In genomic region chr4:8451440-8452182, GRCh38 we compare ENCODE assay signal across 19 cellular contexts. TPM values are rescaled to one million over a fixed set of nuclear protein-coding genes. Genes with fewer than 3 reads are reported as not detected.
DNase-seq lines count a peak whose midpoint lies in the region; ATAC-seq and TF ChIP-seq lines count a peak whose summit lies in the region.
"Had no signal": no experiment of that assay in that cellular context is flagged by ENCODE, and none has a peak within 500 bp of the region (broad histone marks: within the 10 kb centered on the region; RNA-seq: fewer than 3 reads in every experiment).

No MANE protein-coding gene starts in this region.

- TF ChIP-seq CTCF in PC-9 (conservative IDR thresholded peaks at IDR 0.05) (no peak), MCF 10A (IDR thresholded peaks at IDR 0.05; ENCODE audit: unreplicated experiment) (no peak)

- POLR2A ChIA-PET in PC-9 (lab: Charles Lee; ENCODE audit: unreplicated experiment): interaction anchor here (0.7 kb wide), 2 partner anchors 21 to 693 kb away, joined by 3 to 4 read pairs; no protein-coding TSS in a partner anchor
- POLR2A ChIA-PET in MCF 10A (lab: Yijun Ruan, JAX): interaction anchor here (1.8 kb wide), 1 partner anchor 11 kb away, joined by 9 read pairs; the partner anchor contains the start of genes ACOX3 and TRMT44

- no peak overlapping the region for H2AFZ ChIP-seq in PC-9

- ATAC-seq in right cardiac atrium (peak; percentile 73 to 94), aorta (ENCODE audit: low FRiP score) (no peak)
- ATAC-seq: activated naive CD4-positive, alpha-beta T cell treated with anti-CD3 and anti-CD28 coated beads, Interleukin-2, amount 50 U/mL, for 72 hours; activated T-cell treated with anti-CD3 and anti-CD28 coated beads, Interleukin-2, amount 50 U/mL, for 4 hours; CD8-positive, alpha-beta T cell; naive thymus-derived CD4-positive, alpha-beta T cell; stimulated activated naive CD8-positive, alpha-beta T cell treated with anti-CD3 and anti-CD28 coated beads, Interleukin-15, amount 100 ng/mL, for 72 hours had no signal

- no peak overlapping the region for H3K4me2 ChIP-seq in PC-9

- H3K9me2 ChIP-seq in PC-9 (ENCODE audit: insufficient read depth): no peaks in the 10 kb centered on the region

- DNase-seq in PC-9 (peak in 1 of 2 experiments; percentile 80), MCF 10A (ENCODE audit: unreplicated experiment) (peak; percentile 12), right cardiac atrium (no peak), pulmonary artery endothelial cell (ENCODE audit: low read depth, low spot score) (peak; percentile 73), aorta (no peak), MV-4-11 (lab: John Stamatoyannopoulos, UW) (no peak), NCI-H748 treated with DMSO at 0.1 percent for 48 hours (lab: John Stamatoyannopoulos, UW) (no peak)
- no peak for DNase-seq in stimulated activated CD4-positive, alpha-beta T cell treated with anti-CD3 and anti-CD28 coated beads, Interleukin-4, amount 100 ng/mL, for 1 hour
- DNase-seq: activated CD4-positive, alpha-beta memory T cell treated with anti-CD3 and anti-CD28 coated beads, Interleukin-2, amount 10 ng/mL, durations not matched to agents 7 days and 5 days; activated T-cell treated with anti-CD3 and anti-CD28 coated beads, Interleukin-2, amount 50 U/mL, for 4 hours; CD8-positive, alpha-beta T cell; GOT3; Karpas-422; naive thymus-derived CD4-positive, alpha-beta T cell; NCI-H1105 treated with DMSO at 0.1 percent for 48 hours; stimulated activated naive CD8-positive, alpha-beta T cell treated with anti-CD3 and anti-CD28 coated beads, Interleukin-15, amount 100 ng/mL, for 72 hours had no signal

- WGBS in right cardiac atrium: 72% methylated on average over 11 of the region's 11 CpGs
- 94 to 95% methylated on average over 11 of the region's 11 CpGs for WGBS in aorta, 2 donors

- no peaks in the 10 kb centered on the region for H3K27me3 Mint-ChIP-seq in MCF 10A (ENCODE audit: insufficient read depth, unreplicated experiment)
- H3K27me3 Mint-ChIP-seq: activated CD4-positive, alpha-beta memory T cell treated with anti-CD3 and anti-CD28 coated beads, Interleukin-2, amount 10 ng/mL, durations not matched to agents 7 days and 5 days; naive thymus-derived CD4-positive, alpha-beta T cell; stimulated activated naive CD8-positive, alpha-beta T cell treated with anti-CD3 and anti-CD28 coated beads, Interleukin-15, amount 100 ng/mL, for 72 hours had no signal

- no peaks in the 10 kb centered on the region for H3K4me1 Mint-ChIP-seq in MCF 10A (ENCODE audit: insufficient read depth, unreplicated experiment)
- H3K4me1 Mint-ChIP-seq: naive thymus-derived CD4-positive, alpha-beta T cell; stimulated activated naive CD8-positive, alpha-beta T cell treated with anti-CD3 and anti-CD28 coated beads, Interleukin-15, amount 100 ng/mL, for 72 hours had no signal

- H3F3A ChIP-seq in PC-9 (ENCODE audit: insufficient read depth, low read depth): no peaks in the 10 kb centered on the region; the same call in 1 of the 2 replicates

- H4K20me1 ChIP-seq in PC-9 (ENCODE audit: insufficient read depth): no peaks in the 10 kb centered on the region

- peaks cover 58% of the 10 kb centered on the region for H3K36me3 Mint-ChIP-seq in MCF 10A (ENCODE audit: insufficient read depth, unreplicated experiment)
- H3K36me3 Mint-ChIP-seq: activated naive CD4-positive, alpha-beta T cell treated with anti-CD3 and anti-CD28 coated beads, Interleukin-2, amount 50 U/mL, for 72 hours had no signal

- no peaks in the 10 kb centered on the region for H3K27me3 ChIP-seq in PC-9 (ENCODE audit: insufficient read depth, low read depth)
- no peaks in the 10 kb centered on the region for H3K27me3 ChIP-seq in right cardiac atrium (ENCODE audit: control insufficient read depth, insufficient read depth)
- H3K27me3 ChIP-seq in aorta (ENCODE audit: control insufficient read depth in 1 of 2, insufficient read depth in 2 of 2, low read length in 1 of 2): no peaks in the 10 kb centered on the region
- H3K27me3 ChIP-seq: cardiac muscle cell had no signal

- BruUV-seq in PC-9 (replicated peaks; lab: Mats Ljungman, UMichigan) (no TSS peak), MCF 10A (replicated peaks; lab: Mats Ljungman, UMichigan) (no TSS peak)

- H3K79me2 ChIP-seq in PC-9 (ENCODE audit: low read depth): no peaks in the 10 kb centered on the region

- intact Hi-C loops in PC-9 (cut with micrococcal nuclease; ENCODE audit: unreplicated experiment) (no loop called here), MCF 10A (cut with micrococcal nuclease) (no loop called here), right cardiac atrium (cut with DNase I) (no loop called here), aorta (cut with DNase I) (no loop called here)

- no peaks in the 10 kb centered on the region for H3K9me3 ChIP-seq in PC-9 (ENCODE audit: insufficient read depth, low read depth)
- H3K9me3 ChIP-seq in right cardiac atrium (ENCODE audit: control insufficient read depth, low read length): no peaks in the 10 kb centered on the region
- H3K9me3 ChIP-seq in aorta (ENCODE audit: control insufficient read depth, low read length): no peaks in the 10 kb centered on the region

- H3K27ac Mint-ChIP-seq in MCF 10A (ENCODE audit: low read depth, unreplicated experiment): no peak overlapping the region
- H3K27ac Mint-ChIP-seq: activated naive CD4-positive, alpha-beta T cell treated with anti-CD3 and anti-CD28 coated beads, Interleukin-2, amount 50 U/mL, for 72 hours; CD8-positive, alpha-beta T cell had no signal

- H3K4me3 ChIP-seq in PC-9 (no peak overlapping the region), right cardiac atrium (ENCODE audit: low read length) (no peak overlapping the region), aorta (ENCODE audit: low read length in 2 of 2) (no peak overlapping the region)
- H3K4me3 ChIP-seq: cardiac muscle cell had no signal

- H3K27ac ChIP-seq in PC-9 (peak overlapping the region; percentile 43; the same call in 1 of the 2 replicates), right cardiac atrium (ENCODE audit: low read length) (peak overlapping the region; percentile 67), aorta (ENCODE audit: low read depth in 1 of 2, low read length in 2 of 2) (no peak overlapping the region)
- H3K27ac ChIP-seq: cardiac muscle cell, VCaP had no signal

- H3K4me3 Mint-ChIP-seq in MCF 10A (ENCODE audit: unreplicated experiment): no peak overlapping the region
- H3K4me3 Mint-ChIP-seq: activated CD4-positive, alpha-beta memory T cell treated with anti-CD3 and anti-CD28 coated beads, Interleukin-2, amount 10 ng/mL, durations not matched to agents 7 days and 5 days; activated T-cell treated with anti-CD3 and anti-CD28 coated beads, Interleukin-2, amount 50 U/mL, for 4 hours; CD8-positive, alpha-beta T cell; naive thymus-derived CD4-positive, alpha-beta T cell; stimulated activated naive CD8-positive, alpha-beta T cell treated with anti-CD3 and anti-CD28 coated beads, Interleukin-15, amount 100 ng/mL, for 72 hours had no signal

- H3K36me3 ChIP-seq in PC-9 (ENCODE audit: low read depth): no peaks in the 10 kb centered on the region
- H3K36me3 ChIP-seq in aorta (ENCODE audit: control insufficient read depth in 1 of 2, insufficient read depth in 2 of 2, low read length in 1 of 2): peaks cover 6 to 16% of the 10 kb centered on the region in 2 donors

- CTCF ChIA-PET in PC-9 (lab: Charles Lee): no interaction called here
- CTCF ChIA-PET in MCF 10A (lab: Yijun Ruan, JAX): interaction anchor here (0.5 to 2.5 kb wide), 2 partner anchors 17 to 446 kb away, joined by 3 to 13 read pairs; no protein-coding TSS in a partner anchor

- no peaks in the 10 kb centered on the region for H3K9me3 Mint-ChIP-seq in MCF 10A (ENCODE audit: unreplicated experiment)
- H3K9me3 Mint-ChIP-seq: activated CD4-positive, alpha-beta memory T cell treated with anti-CD3 and anti-CD28 coated beads, Interleukin-2, amount 10 ng/mL, durations not matched to agents 7 days and 5 days; activated naive CD4-positive, alpha-beta T cell treated with anti-CD3 and anti-CD28 coated beads, Interleukin-2, amount 50 U/mL, for 72 hours; activated T-cell treated with anti-CD3 and anti-CD28 coated beads, Interleukin-2, amount 50 U/mL, for 4 hours; CD8-positive, alpha-beta T cell; naive thymus-derived CD4-positive, alpha-beta T cell; stimulated activated naive CD8-positive, alpha-beta T cell treated with anti-CD3 and anti-CD28 coated beads, Interleukin-15, amount 100 ng/mL, for 72 hours had no signal

- no peaks in the 10 kb centered on the region for H3K4me1 ChIP-seq in PC-9 (replicated peaks; ENCODE audit: insufficient read depth)
- H3K4me1 ChIP-seq in right cardiac atrium (ENCODE audit: control insufficient read depth, insufficient read depth, low read length): no peaks in the 10 kb centered on the region
- H3K4me1 ChIP-seq in aorta (ENCODE audit: control insufficient read depth in 1 of 2, insufficient read depth in 2 of 2, low read length in 2 of 2): no peaks in the 10 kb centered on the region

RNA-seq across cellular contexts. Expression of gene TRMT44, which starts 11.0 kb away (rescaled TPM):
- total RNA-seq in PC-9 (2021): 17.4 and 17.9 TPM in 2 replicates
- total RNA-seq in MCF 10A (2022): 23.2 and 24.4 TPM in 2 replicates
- 10 to 100 TPM; 10.2 to 12.9 (median 12.5) TPM for total RNA-seq in right cardiac atrium
- polyA plus RNA-seq in right cardiac atrium: 7.6 TPM
- total RNA-seq in pulmonary artery endothelial cell: 12.7 and 17.0 TPM in 2 replicates
- 10 to 100 TPM; 18.1 to 23.1 TPM for total RNA-seq in aorta
- 10 to 100 TPM in 1 of 2 donors, 1 to 10 TPM in 1; 6.1 to 10.3 TPM for polyA plus RNA-seq in aorta

RNA-seq across cellular contexts. Expression of gene ACOX3, which starts 11.1 kb away (rescaled TPM):
- total RNA-seq in PC-9 (2021) (21.0 and 26.1 TPM in 2 replicates), MCF 10A (2022) (17.9 TPM in 2 replicates), right cardiac atrium (10 to 100 TPM; 52.9 to 94.8 (median 55.1) TPM), pulmonary artery endothelial cell (26.3 and 29.9 TPM in 2 replicates), aorta (10 to 100 TPM; 37.6 to 43.7 TPM)
- polyA plus RNA-seq in right cardiac atrium (25.7 TPM), aorta (10 to 100 TPM; 26.3 to 33.6 TPM)

Comparison
In these comparisons a context has a peak if more than half of its experiments do, and no peak if none do; other contexts are left out.
1. DNase-seq: peak in MCF 10A (single experiment) and pulmonary artery endothelial cell (single experiment); none in right cardiac atrium (0 of 3), stimulated activated CD4-positive, alpha-beta T cell treated with anti-CD3 and anti-CD28 coated beads, Interleukin-4, amount 100 ng/mL, for 1 hour (single experiment), aorta (0 of 2), MV-4-11 (single experiment) and NCI-H748 treated with DMSO at 0.1 percent for 48 hours (single experiment).
2. H3K27ac ChIP-seq: peak in PC-9 (single experiment) and right cardiac atrium (single experiment); none in aorta (0 of 2).